ENCODE assay signal across 21 cellular contexts in the genomic region with DNA sequence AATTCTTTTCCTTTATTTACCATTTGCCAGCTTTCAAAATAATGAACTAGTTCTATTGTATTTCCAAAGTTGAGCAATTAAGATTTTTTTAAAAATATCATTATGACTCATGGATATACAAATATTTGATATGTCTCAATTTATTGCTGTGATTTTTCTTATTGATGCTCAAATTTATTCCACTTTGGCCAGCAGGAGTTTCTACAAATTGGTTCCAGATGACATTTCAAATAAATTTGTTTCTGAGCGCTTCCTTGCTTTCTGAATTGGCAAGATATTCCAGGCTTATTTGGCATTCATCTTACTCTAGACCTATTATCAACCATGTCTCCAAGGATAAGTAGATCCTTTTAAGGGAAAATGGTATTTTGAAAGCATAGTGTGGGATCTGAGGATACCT. TPM values are rescaled to one million over a fixed set of nuclear protein-coding genes. Genes with fewer than 3 reads are reported as not detected.
DNase-seq lines count a peak whose midpoint lies in the region; ATAC-seq, FAIRE-seq and TF ChIP-seq lines count a peak whose summit lies in the region.
"Had no signal": no experiment of that assay in that cellular context is flagged by ENCODE, and none has a peak within 500 bp of the region (broad histone marks: within the 10 kb centered on the region; RNA-seq: fewer than 3 reads in every experiment).

No MANE protein-coding gene starts in this region.

- no peaks in the 10 kb centered on the region for H3K9me3 ChIP-seq in RWPE2 (ENCODE audit: severe bottlenecking)
- H3K9me3 ChIP-seq: ascending aorta, BE2C, lower lobe of right lung, sigmoid colon, transverse colon had no signal

- ATAC-seq in RWPE2 (ENCODE audit: low read depth), result 0 out of 3 replicates have a peak, but pooled peaks have one; percentile 18
- ATAC-seq in sciatic nerve, result peak; percentile 78
- no peak for ATAC-seq in HG03095 (IDR thresholded peaks at IDR 0.05; ENCODE audit: unreplicated experiment)
- ATAC-seq: lower lobe of right lung had no signal

- H3K4me3 ChIP-seq in RWPE2 (ENCODE audit: severe bottlenecking) (no peak overlapping the region), epithelial cell of esophagus (ENCODE audit: low read length) (no peak overlapping the region)
- H3K4me3 ChIP-seq: ascending aorta, lower lobe of right lung, sigmoid colon, transverse colon had no signal

- no peaks in the 10 kb centered on the region for H3K36me3 ChIP-seq in RWPE2 (ENCODE audit: low read depth)
- H3K36me3 ChIP-seq: ascending aorta, BE2C, lower lobe of right lung, sigmoid colon, transverse colon had no signal

- peaks cover 16% of the 10 kb centered on the region for H3K4me1 ChIP-seq in RWPE2 (ENCODE audit: insufficient read depth, poor library complexity, severe bottlenecking)
- H3K4me1 ChIP-seq: BE2C, lower lobe of right lung had no signal

- DNase-seq in EH (ENCODE audit: low read depth), result peak; percentile 24
- DNase-seq in RWPE2 (ENCODE audit: low spot score), result no peak
- peak; percentile 21 for DNase-seq in epithelial cell of esophagus (ENCODE audit: low read depth)
- DNase-seq in sciatic nerve (ENCODE audit: low spot score), result no peak
- DNase-seq in urothelium cell line (ENCODE audit: low spot score), result no peak
- no peak for DNase-seq in pons (ENCODE audit: low spot score)
- no peak for DNase-seq in HPDE6-E6E7 (ENCODE audit: extremely low spot score)
- DNase-seq: activated naive CD4-positive, alpha-beta T cell treated with anti-CD3 and anti-CD28 coated beads, Interleukin-2, amount 50 U/mL, for 16 hours; BE2C; GDM1; islet precursor cell; lower lobe of right lung; NCI-H1092; NCI-H187; NCI-H526 treated with DMSO at 0.1 percent for 48 hours; nephron progenitor cell; posterior cingulate gyrus; sigmoid colon; transverse colon had no signal

- TF ChIP-seq CTCF in RWPE2 (IDR thresholded peaks at IDR 0.05; ENCODE audit: poor library complexity, severe bottlenecking) (no peak), epithelial cell of esophagus (IDR thresholded peaks at IDR 0.05; ENCODE audit: insufficient read depth, low read depth, low read length, missing control alignments) (no peak)

- peak overlapping the region; percentile 5 for H3K27ac ChIP-seq in RWPE2 (ENCODE audit: poor library complexity, severe bottlenecking)
- H3K27ac ChIP-seq: ascending aorta, lower lobe of right lung, sigmoid colon, transverse colon had no signal

- intact Hi-C loops in sciatic nerve (cut with DNase I), result no loop called here

- H3K27me3 ChIP-seq in RWPE2 (ENCODE audit: insufficient read depth, poor library complexity, severe bottlenecking), result no peaks in the 10 kb centered on the region
- H3K27me3 ChIP-seq: ascending aorta, BE2C, sigmoid colon, transverse colon had no signal

- FAIRE-seq in urothelium cell line (lab: Jason Lieb, UNC), result no peak

RNA-seq across cellular contexts. Expression of a gene that starts 58.5 kb away (rescaled TPM):
- total RNA-seq in sciatic nerve, result 129 TPM

Comparison
In these comparisons a context has a peak if more than half of its experiments do, and no peak if none do; other contexts are left out.
1. DNase-seq: peak in EH (single experiment) and epithelial cell of esophagus (single experiment); none in RWPE2 (single experiment), sciatic nerve (single experiment), urothelium cell line (single experiment), pons (single experiment) and HPDE6-E6E7 (single experiment).